Comparison of ENCODE assay signal across 18 cellular contexts in the genomic region with DNA sequence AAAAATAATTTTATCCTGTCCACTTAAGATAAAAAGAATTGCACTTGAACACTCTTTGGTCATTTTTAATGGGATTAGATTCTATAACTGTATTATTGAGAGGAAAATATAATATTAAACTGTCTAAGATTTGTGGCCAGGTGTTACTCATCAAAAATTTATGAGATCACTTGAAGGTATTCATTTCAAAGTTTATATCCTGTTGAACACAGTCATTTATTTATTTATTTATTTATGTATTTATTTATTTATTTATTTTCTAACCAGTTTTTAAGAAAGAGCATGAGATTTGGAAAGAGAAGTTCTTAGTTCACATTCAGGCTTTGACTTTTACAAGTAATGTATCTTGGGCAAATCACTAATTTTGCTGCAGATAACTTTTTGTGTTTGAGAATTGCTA.
DNase-seq lines count a peak whose midpoint lies in the region; ATAC-seq and TF ChIP-seq lines count a peak whose summit lies in the region.
"Had no signal": no experiment of that assay in that cellular context is flagged by ENCODE, and none has a peak within 500 bp of the region (broad histone marks: within the 10 kb centered on the region; RNA-seq: fewer than 3 reads in every experiment).

No MANE protein-coding gene starts in this region.

- no peak overlapping the region for H3K27ac ChIP-seq in PC-3 (ENCODE audit: low read length)
- no peak overlapping the region for H3K27ac ChIP-seq in vagina

- no peaks in the 10 kb centered on the region for H3K36me3 ChIP-seq in PC-3 (ENCODE audit: low read depth, low read length)
- H3K36me3 ChIP-seq in vagina = no peaks in the 10 kb centered on the region
- H3K36me3 ChIP-seq: HAP-1 had no signal

- peaks cover 2% of the 10 kb centered on the region for H3K9me3 Mint-ChIP-seq in activated CD4-positive, alpha-beta T cell treated with anti-CD3 and anti-CD28 coated beads for 36 hours (ENCODE audit: low read depth)
- H3K9me3 Mint-ChIP-seq: CD4-positive, alpha-beta memory T cell had no signal

- TF ChIP-seq CTCF in PC-3 (conservative IDR thresholded peaks at IDR 0.05; ENCODE audit: low read depth, low read length) = no peak
- TF ChIP-seq CTCF in epithelial cell of esophagus (IDR thresholded peaks at IDR 0.05; ENCODE audit: insufficient read depth, low read depth, low read length, missing control alignments) = no peak
- no peak for TF ChIP-seq CTCF in vagina (IDR thresholded peaks at IDR 0.05)

- CTCF ChIA-PET in PC-3 (lab: Charles Lee) = no interaction called here
- CTCF ChIA-PET in activated CD4-positive, alpha-beta T cell treated with anti-CD3 and anti-CD28 coated beads for 36 hours (lab: Charles Lee) = no interaction called here

- no peaks in the 10 kb centered on the region for H3K79me2 ChIP-seq in PC-3 (ENCODE audit: low read length)

- H2AFZ ChIP-seq in PC-3 (ENCODE audit: low read length) = no peak overlapping the region

- POLR2A ChIA-PET in PC-3 (lab: Charles Lee; ENCODE audit: unreplicated experiment) = no interaction called here
- POLR2A ChIA-PET in activated CD4-positive, alpha-beta T cell treated with anti-CD3 and anti-CD28 coated beads for 36 hours (lab: Charles Lee) = no interaction called here

- no peaks in the 10 kb centered on the region for H3K36me3 Mint-ChIP-seq in activated CD4-positive, alpha-beta T cell treated with anti-CD3 and anti-CD28 coated beads for 36 hours (ENCODE audit: low read depth)
- H3K36me3 Mint-ChIP-seq: CD4-positive, alpha-beta memory T cell had no signal

- peaks cover 3% of the 10 kb centered on the region for H3K27me3 Mint-ChIP-seq in activated CD4-positive, alpha-beta T cell treated with anti-CD3 and anti-CD28 coated beads for 36 hours

- no TSS peak for BruUV-seq in PC-3 (replicated peaks; lab: Mats Ljungman, UMichigan)

- H3K4me3 ChIP-seq in PC-3 (ENCODE audit: low read length) = no peak overlapping the region
- H3K4me3 ChIP-seq in epithelial cell of esophagus (ENCODE audit: low read length) = no peak overlapping the region
- no peak overlapping the region for H3K4me3 ChIP-seq in vagina
- H3K4me3 ChIP-seq: GM12878, HAP-1 had no signal

- H3K4me1 Mint-ChIP-seq in activated CD4-positive, alpha-beta T cell treated with anti-CD3 and anti-CD28 coated beads for 36 hours = no peaks in the 10 kb centered on the region
- H3K4me1 Mint-ChIP-seq: CD4-positive, alpha-beta memory T cell had no signal

- intact Hi-C loops in PC-3 (cut with micrococcal nuclease) = no loop called here
- intact Hi-C loops in Right ventricle myocardium superior (cut with DNase I) = no loop called here
- intact Hi-C loops in vagina (cut with DNase I) = no loop called here
- intact Hi-C loops in activated CD4-positive, alpha-beta T cell treated with anti-CD3 and anti-CD28 coated beads for 36 hours (cut with DNase I, micrococcal nuclease) = no loop called here

- no peaks in the 10 kb centered on the region for H3F3A ChIP-seq in PC-3 (ENCODE audit: low read length, unreplicated experiment)

- no peaks in the 10 kb centered on the region for H3K9me2 ChIP-seq in PC-3 (replicated peaks; ENCODE audit: low read length)

- no peak for ATAC-seq in PC-3
- no peak for ATAC-seq in HG03175 (IDR thresholded peaks at IDR 0.05; ENCODE audit: unreplicated experiment)
- no peak for ATAC-seq in Right ventricle myocardium superior (ENCODE audit: poor library complexity)
- ATAC-seq in activated CD4-positive, alpha-beta T cell treated with anti-CD3 and anti-CD28 coated beads for 36 hours = no peak
- ATAC-seq: GM12878 had no signal

- no peaks in the 10 kb centered on the region for H4K20me1 ChIP-seq in PC-3 (ENCODE audit: low read length)

- no peak for TF ChIP-seq POLR2A in vagina (IDR thresholded peaks at IDR 0.05)

- no peak overlapping the region for H3K4me2 ChIP-seq in PC-3 (ENCODE audit: low read length)

- peaks cover 26% of the 10 kb centered on the region; the same call in 1 of the 2 replicates for H3K4me1 ChIP-seq in PC-3 (ENCODE audit: insufficient read depth, low read length)
- no peaks in the 10 kb centered on the region for H3K4me1 ChIP-seq in vagina
- H3K4me1 ChIP-seq: HAP-1 had no signal

- no peak overlapping the region for H3K4me3 Mint-ChIP-seq in activated CD4-positive, alpha-beta T cell treated with anti-CD3 and anti-CD28 coated beads for 36 hours
- H3K4me3 Mint-ChIP-seq: CD4-positive, alpha-beta memory T cell had no signal

- H3K27me3 ChIP-seq in PC-3 (ENCODE audit: low read length) (no peaks in the 10 kb centered on the region), vagina (no peaks in the 10 kb centered on the region)

- H3K27ac Mint-ChIP-seq in activated CD4-positive, alpha-beta T cell treated with anti-CD3 and anti-CD28 coated beads for 36 hours = no peak overlapping the region
- H3K27ac Mint-ChIP-seq: CD4-positive, alpha-beta memory T cell had no signal

- H3K9ac ChIP-seq in PC-3 (ENCODE audit: low read length) = no peak overlapping the region

- peak; percentile 28 for DNase-seq in ELR (ENCODE audit: low read depth)
- DNase-seq in PC-3 = peak; percentile 17
- peak; percentile 10 for DNase-seq in epithelial cell of esophagus (ENCODE audit: low read depth)
- no peak for DNase-seq in Right ventricle myocardium superior
- no peak for DNase-seq in vagina (ENCODE audit: extremely low spot score in 2 of 2)
- no peak for DNase-seq in activated CD4-positive, alpha-beta T cell treated with anti-CD3 and anti-CD28 coated beads for 36 hours
- DNase-seq: 8988T; C1 segment of cervical spinal cord; Calu3; CD4-positive, alpha-beta memory T cell; COR-L47; DMS53; DMS79 treated with DMSO at 0.1 percent for 48 hours; GDM1; GOT3 had no signal

- H3K9me3 ChIP-seq in PC-3 (ENCODE audit: low read length) = no peaks in the 10 kb centered on the region
- H3K9me3 ChIP-seq in vagina = no peaks in the 10 kb centered on the region
- H3K9me3 ChIP-seq: HAP-1 had no signal

Comparison
In these comparisons a context has a peak if more than half of its experiments do, and no peak if none do; other contexts are left out.
1. DNase-seq: peak in ELR (single experiment), PC-3 (single experiment) and epithelial cell of esophagus (single experiment); none in Right ventricle myocardium superior (single experiment), vagina (0 of 2) and activated CD4-positive, alpha-beta T cell treated with anti-CD3 and anti-CD28 coated beads for 36 hours (single experiment).